In the genomic region with DNA sequence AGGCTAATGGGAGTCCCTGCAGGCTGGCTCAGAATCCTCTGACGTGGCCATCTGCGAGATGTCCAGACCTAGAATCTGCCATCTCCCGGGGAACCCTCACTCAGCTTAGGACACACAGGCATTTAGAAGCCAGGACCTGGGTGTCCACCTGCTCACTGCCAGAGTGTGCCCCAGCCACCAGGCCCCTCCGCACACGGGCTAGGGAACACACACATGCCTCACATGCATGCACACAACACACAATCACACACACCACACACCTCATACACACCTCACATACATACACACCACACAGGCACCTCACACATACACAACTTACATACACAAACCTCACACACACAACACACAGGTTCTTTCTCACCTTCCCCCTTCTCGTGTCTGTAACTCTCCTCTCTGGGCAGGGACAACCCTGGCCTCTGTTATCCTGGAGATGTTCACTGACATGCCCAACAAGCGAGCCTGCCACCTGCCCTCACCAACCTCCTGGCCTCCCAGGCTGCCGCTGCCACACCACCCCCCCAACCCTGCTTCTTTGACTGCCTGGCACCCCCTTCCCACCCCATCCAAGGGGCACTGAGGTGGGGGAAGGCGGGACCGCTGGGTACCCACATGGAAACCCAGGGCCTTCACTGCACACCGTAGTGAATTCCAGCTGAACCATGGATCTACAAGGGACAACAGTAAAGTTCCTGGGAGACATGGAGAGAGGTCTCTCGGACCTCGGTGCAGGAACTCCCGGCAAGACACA, we compare ENCODE assay signal across 24 cellular contexts. TPM values are rescaled to one million over a fixed set of nuclear protein-coding genes. Genes with fewer than 3 reads are reported as not detected.
A peak's percentile ranks its signal among the peaks of the same experiment; 100 is the strongest.
DNase-seq lines count a peak whose midpoint lies in the region; ATAC-seq, FAIRE-seq and TF ChIP-seq lines count a peak whose summit lies in the region.
"Had no signal": no experiment of that assay in that cellular context is flagged by ENCODE, and none has a peak within 500 bp of the region (broad histone marks: within the 10 kb centered on the region; RNA-seq: fewer than 3 reads in every experiment).

No MANE protein-coding gene starts in this region.

- H3K27me3 ChIP-seq in BLaER1 (no peaks in the 10 kb centered on the region), bronchial epithelial cell (ENCODE audit: control insufficient read depth, insufficient read depth, low read length) (no peaks in the 10 kb centered on the region)
- H3K27me3 ChIP-seq: BLaER1 treated with 17β-estradiol and CSF1 and Interleukin-3, amounts not matched to agents 10 nM and 100 nM; colonic mucosa; esophagus squamous epithelium; MG63 had no signal

- TF ChIP-seq CTCF in bronchial epithelial cell (IDR thresholded peaks at IDR 0.05; ENCODE audit: insufficient read depth, low read length, severe bottlenecking) (no peak), neural crest cell (conservative IDR thresholded peaks at IDR 0.05) (no peak)

- H3K27ac Mint-ChIP-seq in neural crest cell (ENCODE audit: unreplicated experiment), result peak overlapping the region; percentile 84
- H3K27ac Mint-ChIP-seq: activated CD4-positive, alpha-beta T cell treated with anti-CD3 and anti-CD28 coated beads, Interleukin-2, amount 10 ng/mL, durations not matched to agents 24 days and 14 days; IgD-negative memory B cell; T-helper 2 cell treated with Interferon-gamma antibody and Interleukin-4, amounts not matched to agents 5 μg/mL and 100 μg/mL, for 36 hours had no signal

- H3K4me1 ChIP-seq in BLaER1, result peaks cover 68% of the 10 kb centered on the region
- H3K4me1 ChIP-seq: colonic mucosa had no signal

- no peaks in the 10 kb centered on the region for H3K9me3 ChIP-seq in BLaER1
- H3K9me3 ChIP-seq: BLaER1 treated with 17β-estradiol and CSF1 and Interleukin-3, amounts not matched to agents 10 nM and 100 nM; colonic mucosa; esophagus squamous epithelium; lower lobe of right lung; MG63 had no signal

- peak overlapping the region; percentile 69; the same call in 1 of the 2 replicates for H3K4me2 ChIP-seq in BLaER1

- H3K4me3 ChIP-seq in BLaER1 (no peak overlapping the region), bronchial epithelial cell (ENCODE audit: low read depth, low read length) (no peak overlapping the region)
- H3K4me3 ChIP-seq: BLaER1 treated with 17β-estradiol and CSF1 and Interleukin-3, amounts not matched to agents 10 nM and 100 nM; colonic mucosa; esophagus squamous epithelium; lower lobe of right lung; MG63 had no signal

- no peaks in the 10 kb centered on the region for H3K27me3 Mint-ChIP-seq in neural crest cell (ENCODE audit: low read depth)
- H3K27me3 Mint-ChIP-seq: activated CD4-positive, alpha-beta T cell treated with anti-CD3 and anti-CD28 coated beads, Interleukin-2, amount 10 ng/mL, durations not matched to agents 24 days and 14 days; effector memory CD8-positive, alpha-beta T cell; IgD-negative memory B cell had no signal

- peaks cover 50% of the 10 kb centered on the region for H4K20me1 ChIP-seq in BLaER1

- no peak overlapping the region for H3K4me3 Mint-ChIP-seq in neural crest cell
- H3K4me3 Mint-ChIP-seq: activated CD4-positive, alpha-beta T cell treated with anti-CD3 and anti-CD28 coated beads, Interleukin-2, amount 10 ng/mL, durations not matched to agents 24 days and 14 days; effector memory CD8-positive, alpha-beta T cell; T-helper 2 cell treated with Interferon-gamma antibody and Interleukin-4, amounts not matched to agents 5 μg/mL and 100 μg/mL, for 36 hours had no signal

- H3K9ac ChIP-seq in BLaER1, result no peak overlapping the region
- H3K9ac ChIP-seq: BLaER1 treated with 17β-estradiol and CSF1 and Interleukin-3, amounts not matched to agents 10 nM and 100 nM had no signal

- no peaks in the 10 kb centered on the region for H3K9me3 Mint-ChIP-seq in neural crest cell
- H3K9me3 Mint-ChIP-seq: activated CD4-positive, alpha-beta T cell treated with anti-CD3 and anti-CD28 coated beads, Interleukin-2, amount 10 ng/mL, durations not matched to agents 24 days and 14 days; effector memory CD8-positive, alpha-beta T cell; IgD-negative memory B cell; T-helper 2 cell treated with Interferon-gamma antibody and Interleukin-4, amounts not matched to agents 5 μg/mL and 100 μg/mL, for 36 hours had no signal

- DNase-seq in GM03348 (ENCODE audit: low spot score) (peak; percentile 1), bronchial epithelial cell (ENCODE audit: low read depth) (no peak), neural crest cell (ENCODE audit: low read depth, low spot score) (no peak), SHP77 treated with DMSO at 0.1 percent for 48 hours (lab: John Stamatoyannopoulos, UW) (no peak)
- DNase-seq: activated CD4-positive, alpha-beta T cell treated with anti-CD3 and anti-CD28 coated beads, Interleukin-2, amount 10 ng/mL, durations not matched to agents 24 days and 14 days; Calu3; colonic mucosa; effector memory CD8-positive, alpha-beta T cell; EL; esophagus squamous epithelium; hypothalamus; lower lobe of right lung; MG63; NCI-H1417; NCI-H2081 treated with DMSO at 0.1 percent for 48 hours; NCI-H446 had no signal

- FAIRE-seq in bronchial epithelial cell (lab: Jason Lieb, UNC), result peak; percentile 93
- FAIRE-seq: frontal cortex, keratinocyte had no signal

- peaks cover 6% of the 10 kb centered on the region for H3K4me1 Mint-ChIP-seq in neural crest cell
- H3K4me1 Mint-ChIP-seq: activated CD4-positive, alpha-beta T cell treated with anti-CD3 and anti-CD28 coated beads, Interleukin-2, amount 10 ng/mL, durations not matched to agents 24 days and 14 days; IgD-negative memory B cell had no signal

- H3K36me3 Mint-ChIP-seq in neural crest cell (ENCODE audit: low read depth), result no peaks in the 10 kb centered on the region

- peaks cover 16% of the 10 kb centered on the region; the same call in 1 of the 2 replicates for H3K36me3 ChIP-seq in BLaER1
- no peaks in the 10 kb centered on the region for H3K36me3 ChIP-seq in bronchial epithelial cell (ENCODE audit: control insufficient read depth, insufficient read depth, low read length)
- H3K36me3 ChIP-seq: colonic mucosa, MG63 had no signal

- H3K27ac ChIP-seq in BLaER1, result no peak overlapping the region
- H3K27ac ChIP-seq: BLaER1 treated with 17β-estradiol and CSF1 and Interleukin-3, amounts not matched to agents 10 nM and 100 nM; colonic mucosa; esophagus squamous epithelium; lower lobe of right lung had no signal

- ATAC-seq in HG03039 (IDR thresholded peaks at IDR 0.05; ENCODE audit: unreplicated experiment), result no peak
- no peak for ATAC-seq in HG03565 (IDR thresholded peaks at IDR 0.05; ENCODE audit: unreplicated experiment)
- ATAC-seq: effector memory CD8-positive, alpha-beta T cell; lower lobe of right lung had no signal

RNA-seq across cellular contexts. Expression of a gene that starts 38.1 kb away (rescaled TPM):
- total RNA-seq in bronchial epithelial cell (2.8 and 7.6 TPM in 2 replicates), neural crest cell (12.1 and 13.8 TPM in 2 replicates)

RNA-seq across cellular contexts. Expression of a gene that starts 38.1 kb away (rescaled TPM):
- total RNA-seq in bronchial epithelial cell (9.5 and 11.0 TPM in 2 replicates), neural crest cell (26.7 and 28.1 TPM in 2 replicates)

RNA-seq across cellular contexts. Expression of a gene that starts 56.0 kb away (rescaled TPM):
- 5.4 and 12.9 TPM in 2 replicates for total RNA-seq in bronchial epithelial cell
- not detected in 2 replicates for total RNA-seq in neural crest cell
- total RNA-seq: activated CD4-positive, alpha-beta T cell treated with anti-CD3 and anti-CD28 coated beads, Interleukin-2, amount 10 ng/mL, durations not matched to agents 24 days and 14 days; Calu3; frontal cortex had no signal
